ENCODE assay signal across 14 cellular contexts in genomic region chr3:128881576-128881975, GRCh38. TPM values are rescaled to one million over a fixed set of nuclear protein-coding genes. Genes with fewer than 3 reads are reported as not detected.
DNase-seq lines count a peak whose midpoint lies in the region; ATAC-seq and TF ChIP-seq lines count a peak whose summit lies in the region.
"Had no signal": no experiment of that assay in that cellular context is flagged by ENCODE, and none has a peak within 500 bp of the region (broad histone marks: within the 10 kb centered on the region; RNA-seq: fewer than 3 reads in every experiment).

No MANE protein-coding gene starts in this region.

- peaks cover 21% of the 10 kb centered on the region for H3K36me3 ChIP-seq in CD4-positive, CD25-positive, alpha-beta regulatory T cell (ENCODE audit: control insufficient read depth, insufficient read depth, low read length)
- H3K36me3 ChIP-seq in GM23338 (ENCODE audit: insufficient read depth) (0 out of 2 replicates have a peak, but pooled peaks cover 2% of the 10 kb centered on the region), lower lobe of right lung (peaks cover 39% of the 10 kb centered on the region), mesendoderm (ENCODE audit: control insufficient read depth, insufficient read depth, low read length) (peaks cover 3% of the 10 kb centered on the region), adrenal gland (replicated peaks in 1 of 2) (peaks cover 0 to 14% of the 10 kb centered on the region in 2 donors)

- H3K79me1 ChIP-seq in mesendoderm (ENCODE audit: low read length) = peaks cover 32% of the 10 kb centered on the region

- H3K9me3 ChIP-seq in CD4-positive, CD25-positive, alpha-beta regulatory T cell (ENCODE audit: control insufficient read depth in 2 of 2, low read length in 2 of 2) = no peaks in the 10 kb centered on the region
- H3K9me3 ChIP-seq in lower lobe of right lung (no peaks in the 10 kb centered on the region), adrenal gland (replicated peaks in 1 of 3) (no peaks in the 10 kb centered on the region)
- H3K9me3 ChIP-seq: right atrium auricular region, stomach had no signal

- H4K20me1 ChIP-seq in GM23338 (replicated peaks; ENCODE audit: insufficient read depth) = no peaks in the 10 kb centered on the region; the same call in 1 of the 2 replicates

- H2BK120ac ChIP-seq in mesendoderm (ENCODE audit: low read depth, low read length) = no peak overlapping the region

- no peak overlapping the region for H3K4ac ChIP-seq in mesendoderm (ENCODE audit: low read depth, low read length)

- H3K56ac ChIP-seq in mesendoderm (ENCODE audit: low read length) = no peak overlapping the region

- peaks cover 0 to 1% (median 0%) of the 10 kb centered on the region in 7 donors for H3K9me3 Mint-ChIP-seq in CD4-positive, CD25-positive, alpha-beta regulatory T cell
- H3K9me3 Mint-ChIP-seq in GM23338 (no peaks in the 10 kb centered on the region), nephron progenitor cell (no peaks in the 10 kb centered on the region)
- no peaks in the 10 kb centered on the region for H3K9me3 Mint-ChIP-seq in activated naive CD8-positive, alpha-beta T cell treated with anti-CD3 and anti-CD28 coated beads, Interleukin-2, amount 10 ng/mL, durations not matched to agents 7 days and 5 days
- H3K9me3 Mint-ChIP-seq: CD14-positive monocyte had no signal

- H3K4me1 ChIP-seq in CD4-positive, CD25-positive, alpha-beta regulatory T cell (ENCODE audit: control insufficient read depth, insufficient read depth, low read length, poor library complexity, severe bottlenecking) = peaks cover 45% of the 10 kb centered on the region
- H3K4me1 ChIP-seq in GM23338 (ENCODE audit: insufficient read depth) (peaks cover 19% of the 10 kb centered on the region; the same call in 1 of the 2 replicates), lower lobe of right lung (peaks cover 30% of the 10 kb centered on the region), mesendoderm (ENCODE audit: control insufficient read depth, low read depth, low read length) (peaks cover 3% of the 10 kb centered on the region), adrenal gland (replicated peaks in 1 of 2) (peaks cover 11 to 25% of the 10 kb centered on the region in 2 donors)

- intact Hi-C loops in lower lobe of right lung (cut with DNase I) (no loop called here), adrenal gland (cut with DNase I) (no loop called here)

- H2BK5ac ChIP-seq in mesendoderm (ENCODE audit: low read length) = no peak overlapping the region

- no peak overlapping the region for H3K27ac ChIP-seq in CD4-positive, CD25-positive, alpha-beta regulatory T cell (ENCODE audit: insufficient read depth, low read length, poor library complexity, severe bottlenecking)
- no peak overlapping the region for H3K27ac ChIP-seq in GM23338 (ENCODE audit: low read depth)
- no peak overlapping the region for H3K27ac ChIP-seq in lower lobe of right lung
- H3K27ac ChIP-seq in mesendoderm (ENCODE audit: low read depth, low read length) = no peak overlapping the region
- H3K27ac ChIP-seq in adrenal gland = no peak overlapping the region
- H3K27ac ChIP-seq: right atrium auricular region had no signal

- no peak overlapping the region for H3K23ac ChIP-seq in mesendoderm (ENCODE audit: low read length)

- no peak for TF ChIP-seq CTCF in GM23338 (conservative IDR thresholded peaks at IDR 0.05; ENCODE audit: low read depth in 2 of 2)
- no peak for TF ChIP-seq CTCF in nephron progenitor cell (IDR thresholded peaks at IDR 0.05)
- no peak for TF ChIP-seq CTCF in lower lobe of right lung (IDR thresholded peaks at IDR 0.05)
- no peak for TF ChIP-seq CTCF in adrenal gland (IDR thresholded peaks at IDR 0.05)

- H2AFZ ChIP-seq in GM23338 = no peak overlapping the region

- H3F3A ChIP-seq in GM23338 (replicated peaks; ENCODE audit: low read depth) = no peaks in the 10 kb centered on the region

- no peaks in the 10 kb centered on the region for H3K9me2 ChIP-seq in GM23338 (ENCODE audit: insufficient read depth)

- no peak overlapping the region for H2AK5ac ChIP-seq in mesendoderm (ENCODE audit: low read length)

- H3K4me3 Mint-ChIP-seq in CD4-positive, CD25-positive, alpha-beta regulatory T cell = peak overlapping the region; percentile 28 to 85 (median 66)
- H3K4me3 Mint-ChIP-seq in GM23338 = peak overlapping the region; percentile 37
- peak overlapping the region; percentile 44 for H3K4me3 Mint-ChIP-seq in activated naive CD8-positive, alpha-beta T cell treated with anti-CD3 and anti-CD28 coated beads, Interleukin-2, amount 10 ng/mL, durations not matched to agents 7 days and 5 days
- H3K4me3 Mint-ChIP-seq in nephron progenitor cell = peak overlapping the region; percentile 93
- H3K4me3 Mint-ChIP-seq: CD14-positive monocyte had no signal

- no peak overlapping the region for H4K5ac ChIP-seq in mesendoderm (ENCODE audit: low read length)

- no peak overlapping the region for H3K4me2 ChIP-seq in GM23338
- no peak overlapping the region for H3K4me2 ChIP-seq in mesendoderm (ENCODE audit: low read length)

- ATAC-seq in CD4-positive, CD25-positive, alpha-beta regulatory T cell (ENCODE audit: low read depth in 2 of 2) = no peak
- ATAC-seq in GM23338 (no peak), lower lobe of right lung (no peak)
- ATAC-seq in activated naive CD8-positive, alpha-beta T cell treated with anti-CD3 and anti-CD28 coated beads, Interleukin-2, amount 10 ng/mL, durations not matched to agents 7 days and 5 days (ENCODE audit: low read depth) = no peak

- H3K27me3 Mint-ChIP-seq in CD4-positive, CD25-positive, alpha-beta regulatory T cell = peaks cover 5% of the 10 kb centered on the region
- H3K27me3 Mint-ChIP-seq in GM23338 (ENCODE audit: insufficient read depth, low read depth, poor library complexity) (peaks cover 15% of the 10 kb centered on the region), nephron progenitor cell (ENCODE audit: low read depth, poor library complexity) (peaks cover 5% of the 10 kb centered on the region)
- H3K27me3 Mint-ChIP-seq in activated naive CD8-positive, alpha-beta T cell treated with anti-CD3 and anti-CD28 coated beads, Interleukin-2, amount 10 ng/mL, durations not matched to agents 7 days and 5 days = no peaks in the 10 kb centered on the region

- H3K27ac Mint-ChIP-seq in CD4-positive, CD25-positive, alpha-beta regulatory T cell = peak overlapping the region in 2 of 3 donors; percentile 32 to 81
- H3K27ac Mint-ChIP-seq in GM23338 (no peak overlapping the region), nephron progenitor cell (peak overlapping the region; percentile 12)
- H3K27ac Mint-ChIP-seq in activated naive CD8-positive, alpha-beta T cell treated with anti-CD3 and anti-CD28 coated beads, Interleukin-2, amount 10 ng/mL, durations not matched to agents 7 days and 5 days = peak overlapping the region; percentile 62

- H3K4me3 ChIP-seq in CD4-positive, CD25-positive, alpha-beta regulatory T cell (ENCODE audit: low read depth, low read length) = no peak overlapping the region
- H3K4me3 ChIP-seq in GM23338 (no peak overlapping the region), lower lobe of right lung (no peak overlapping the region), mesendoderm (ENCODE audit: low read length) (no peak overlapping the region), adrenal gland (no peak overlapping the region)
- H3K4me3 ChIP-seq: right atrium auricular region had no signal

- no peak overlapping the region for H3K18ac ChIP-seq in mesendoderm (ENCODE audit: low read length)

- peaks cover 24 to 73% (median 42%) of the 10 kb centered on the region in 4 donors for H3K4me1 Mint-ChIP-seq in CD4-positive, CD25-positive, alpha-beta regulatory T cell
- peaks cover 20% of the 10 kb centered on the region for H3K4me1 Mint-ChIP-seq in GM23338
- H3K4me1 Mint-ChIP-seq in activated naive CD8-positive, alpha-beta T cell treated with anti-CD3 and anti-CD28 coated beads, Interleukin-2, amount 10 ng/mL, durations not matched to agents 7 days and 5 days = peaks cover 41% of the 10 kb centered on the region
- H3K4me1 Mint-ChIP-seq in nephron progenitor cell = peaks cover 53% of the 10 kb centered on the region

- peaks cover 53% of the 10 kb centered on the region for H3K79me2 ChIP-seq in GM23338 (replicated peaks; ENCODE audit: insufficient read depth)
- H3K79me2 ChIP-seq in mesendoderm (ENCODE audit: control insufficient read depth, insufficient read depth, low read length) = peaks cover 30% of the 10 kb centered on the region

- H2BK15ac ChIP-seq in mesendoderm (replicated peaks; ENCODE audit: low read depth) = no peak overlapping the region

- no peak overlapping the region for H3K9ac ChIP-seq in mesendoderm (ENCODE audit: low read length)

- DNase-seq in CD4-positive, CD25-positive, alpha-beta regulatory T cell = no peak
- DNase-seq in GM23338 (ENCODE audit: low spot score) = no peak
- no peak for DNase-seq in activated naive CD8-positive, alpha-beta T cell treated with anti-CD3 and anti-CD28 coated beads, Interleukin-2, amount 10 ng/mL, durations not matched to agents 7 days and 5 days
- DNase-seq in nephron progenitor cell = no peak
- no peak for DNase-seq in lower lobe of right lung
- no peak for DNase-seq in mesendoderm
- no peak for DNase-seq in adrenal gland
- DNase-seq: anterior cingulate cortex; dermis blood vessel endothelial cell; MM.1S; stimulated activated CD4-positive, alpha-beta T cell treated with anti-CD3 and anti-CD28 coated beads, Interleukin-4, amount 100 ng/mL, for 4 hours; stomach had no signal

- peaks cover 15% of the 10 kb centered on the region for H3K36me3 Mint-ChIP-seq in CD4-positive, CD25-positive, alpha-beta regulatory T cell
- H3K36me3 Mint-ChIP-seq in GM23338 (ENCODE audit: low read depth) (peaks cover 13% of the 10 kb centered on the region), nephron progenitor cell (ENCODE audit: low read depth) (peaks cover 24% of the 10 kb centered on the region)
- H3K36me3 Mint-ChIP-seq in activated naive CD8-positive, alpha-beta T cell treated with anti-CD3 and anti-CD28 coated beads, Interleukin-2, amount 10 ng/mL, durations not matched to agents 7 days and 5 days = peaks cover 22% of the 10 kb centered on the region

- H4K8ac ChIP-seq in mesendoderm (ENCODE audit: low read depth, low read length) = no peak overlapping the region

- WGBS in mesendoderm (ENCODE audit: extremely low coverage, insufficient coverage, low lambda C conversion rate) = no CpG with 5 or more reads among the region's 6 CpGs
- 94 to 97% (median 95%) methylated on average over 6 of the region's 6 CpGs for WGBS in adrenal gland, 4 donors

- no peak for TF ChIP-seq POLR2A in adrenal gland (IDR thresholded peaks at IDR 0.05)

- H3K27me3 ChIP-seq in CD4-positive, CD25-positive, alpha-beta regulatory T cell (ENCODE audit: control insufficient read depth, insufficient read depth, low read length) = no peaks in the 10 kb centered on the region
- H3K27me3 ChIP-seq in GM23338 (ENCODE audit: insufficient read depth) (no peaks in the 10 kb centered on the region), lower lobe of right lung (ENCODE audit: low read depth) (no peaks in the 10 kb centered on the region), mesendoderm (ENCODE audit: insufficient read depth, low read length, poor library complexity) (no peaks in the 10 kb centered on the region), adrenal gland (no peaks in the 10 kb centered on the region)
- H3K27me3 ChIP-seq: right atrium auricular region, stomach had no signal

- POLR2A ChIA-PET in activated naive CD8-positive, alpha-beta T cell treated with anti-CD3 and anti-CD28 coated beads, Interleukin-2, amount 10 ng/mL, durations not matched to agents 7 days and 5 days (lab: Charles Lee) = interaction anchor here (5.2 kb wide), 1 partner anchor 41 kb away, joined by 36 read pairs; no protein-coding TSS in a partner anchor

RNA-seq across cellular contexts. Expression of gene ACAD9, which starts 2.2 kb away (rescaled TPM):
- total RNA-seq in CD4-positive, CD25-positive, alpha-beta regulatory T cell = 46.7 TPM
- 10 to 100 TPM; 18.0 to 26.1 (median 22.1) TPM for polyA plus RNA-seq in CD4-positive, CD25-positive, alpha-beta regulatory T cell
- 27.5 and 36.4 TPM in 2 replicates for total RNA-seq in GM23338 (2014; rRNA removed; shearing (Covaris generic))
- polyA plus RNA-seq in GM23338 (2016; fragmentation: Nextera tagmentation; extraction: Ambion mirVana) = 21.2 and 23.7 TPM in 2 replicates
- total RNA-seq in activated naive CD8-positive, alpha-beta T cell treated with anti-CD3 and anti-CD28 coated beads, Interleukin-2, amount 10 ng/mL, durations not matched to agents 7 days and 5 days = 10 to 100 TPM; 55.9 to 63.5 TPM
- total RNA-seq in lower lobe of right lung = 38.0 TPM
- 18.0 TPM for polyA plus RNA-seq in mesendoderm (2013, experiment 1 of 2)
- polyA plus RNA-seq in mesendoderm (2013, experiment 2 of 2) = 17.4 TPM
- 10 to 100 TPM; 45.7 to 68.0 (median 52.5) TPM for total RNA-seq in adrenal gland
- 10 to 100 TPM; 39.1 to 54.0 (median 51.1) TPM for polyA plus RNA-seq in adrenal gland

Comparison
In these comparisons a context has a peak if more than half of its experiments do, and no peak if none do; other contexts are left out.
1. H3K4me3 Mint-ChIP-seq: peak in every context shown above with its lines; median percentile 93 in nephron progenitor cell; 66 in CD4-positive, CD25-positive, alpha-beta regulatory T cell; 44 in activated naive CD8-positive, alpha-beta T cell treated with anti-CD3 and anti-CD28 coated beads, Interleukin-2, amount 10 ng/mL, durations not matched to agents 7 days and 5 days; 37 in GM23338.